ENCODE assay signal across 1 cellular context in the genomic region with DNA sequence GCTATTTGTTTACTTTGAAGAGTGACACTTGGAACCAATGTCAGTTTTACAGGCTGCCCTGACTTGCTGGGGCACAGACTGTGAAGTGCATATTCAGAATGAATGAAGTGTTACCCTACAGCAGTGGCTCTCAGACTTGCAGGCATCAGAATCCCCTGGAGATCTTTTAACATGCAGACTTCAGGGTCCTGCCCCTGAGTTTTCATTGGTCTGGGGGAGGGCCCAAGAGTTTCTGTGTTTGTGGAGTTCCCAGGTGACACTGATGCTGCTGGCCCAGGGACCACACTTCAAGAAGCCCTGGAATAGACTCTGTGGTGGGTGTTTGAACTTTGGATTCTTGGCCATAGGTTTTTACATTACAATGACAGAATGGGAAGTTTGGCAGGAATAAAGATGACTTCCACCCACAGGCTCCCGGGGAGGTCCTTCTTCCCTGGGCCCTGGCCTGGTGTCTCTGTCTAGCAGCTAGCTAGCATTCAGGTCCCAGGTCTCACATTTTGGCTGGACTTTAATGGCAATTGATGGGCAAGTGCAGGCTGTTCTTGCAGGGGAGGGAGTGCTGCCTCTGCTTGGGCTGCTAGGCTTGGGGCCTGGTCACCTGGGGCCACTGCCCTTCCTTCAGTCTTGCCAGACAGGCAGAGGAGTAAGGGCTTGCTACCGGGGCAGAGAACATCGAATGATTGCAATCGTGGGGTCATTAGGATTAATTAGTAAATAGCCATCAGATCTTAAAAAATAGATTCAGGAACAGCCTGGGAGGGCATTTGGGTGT.
TF ChIP-seq lines count a peak whose summit lies in the region.

No MANE protein-coding gene starts in this region.

TF ChIP-seq in GM23338, 12 proteins besides CTCF, POLR2A, EP300 and RAD21 (continued from another document):
- TF ChIP-seq, protein P1, sequence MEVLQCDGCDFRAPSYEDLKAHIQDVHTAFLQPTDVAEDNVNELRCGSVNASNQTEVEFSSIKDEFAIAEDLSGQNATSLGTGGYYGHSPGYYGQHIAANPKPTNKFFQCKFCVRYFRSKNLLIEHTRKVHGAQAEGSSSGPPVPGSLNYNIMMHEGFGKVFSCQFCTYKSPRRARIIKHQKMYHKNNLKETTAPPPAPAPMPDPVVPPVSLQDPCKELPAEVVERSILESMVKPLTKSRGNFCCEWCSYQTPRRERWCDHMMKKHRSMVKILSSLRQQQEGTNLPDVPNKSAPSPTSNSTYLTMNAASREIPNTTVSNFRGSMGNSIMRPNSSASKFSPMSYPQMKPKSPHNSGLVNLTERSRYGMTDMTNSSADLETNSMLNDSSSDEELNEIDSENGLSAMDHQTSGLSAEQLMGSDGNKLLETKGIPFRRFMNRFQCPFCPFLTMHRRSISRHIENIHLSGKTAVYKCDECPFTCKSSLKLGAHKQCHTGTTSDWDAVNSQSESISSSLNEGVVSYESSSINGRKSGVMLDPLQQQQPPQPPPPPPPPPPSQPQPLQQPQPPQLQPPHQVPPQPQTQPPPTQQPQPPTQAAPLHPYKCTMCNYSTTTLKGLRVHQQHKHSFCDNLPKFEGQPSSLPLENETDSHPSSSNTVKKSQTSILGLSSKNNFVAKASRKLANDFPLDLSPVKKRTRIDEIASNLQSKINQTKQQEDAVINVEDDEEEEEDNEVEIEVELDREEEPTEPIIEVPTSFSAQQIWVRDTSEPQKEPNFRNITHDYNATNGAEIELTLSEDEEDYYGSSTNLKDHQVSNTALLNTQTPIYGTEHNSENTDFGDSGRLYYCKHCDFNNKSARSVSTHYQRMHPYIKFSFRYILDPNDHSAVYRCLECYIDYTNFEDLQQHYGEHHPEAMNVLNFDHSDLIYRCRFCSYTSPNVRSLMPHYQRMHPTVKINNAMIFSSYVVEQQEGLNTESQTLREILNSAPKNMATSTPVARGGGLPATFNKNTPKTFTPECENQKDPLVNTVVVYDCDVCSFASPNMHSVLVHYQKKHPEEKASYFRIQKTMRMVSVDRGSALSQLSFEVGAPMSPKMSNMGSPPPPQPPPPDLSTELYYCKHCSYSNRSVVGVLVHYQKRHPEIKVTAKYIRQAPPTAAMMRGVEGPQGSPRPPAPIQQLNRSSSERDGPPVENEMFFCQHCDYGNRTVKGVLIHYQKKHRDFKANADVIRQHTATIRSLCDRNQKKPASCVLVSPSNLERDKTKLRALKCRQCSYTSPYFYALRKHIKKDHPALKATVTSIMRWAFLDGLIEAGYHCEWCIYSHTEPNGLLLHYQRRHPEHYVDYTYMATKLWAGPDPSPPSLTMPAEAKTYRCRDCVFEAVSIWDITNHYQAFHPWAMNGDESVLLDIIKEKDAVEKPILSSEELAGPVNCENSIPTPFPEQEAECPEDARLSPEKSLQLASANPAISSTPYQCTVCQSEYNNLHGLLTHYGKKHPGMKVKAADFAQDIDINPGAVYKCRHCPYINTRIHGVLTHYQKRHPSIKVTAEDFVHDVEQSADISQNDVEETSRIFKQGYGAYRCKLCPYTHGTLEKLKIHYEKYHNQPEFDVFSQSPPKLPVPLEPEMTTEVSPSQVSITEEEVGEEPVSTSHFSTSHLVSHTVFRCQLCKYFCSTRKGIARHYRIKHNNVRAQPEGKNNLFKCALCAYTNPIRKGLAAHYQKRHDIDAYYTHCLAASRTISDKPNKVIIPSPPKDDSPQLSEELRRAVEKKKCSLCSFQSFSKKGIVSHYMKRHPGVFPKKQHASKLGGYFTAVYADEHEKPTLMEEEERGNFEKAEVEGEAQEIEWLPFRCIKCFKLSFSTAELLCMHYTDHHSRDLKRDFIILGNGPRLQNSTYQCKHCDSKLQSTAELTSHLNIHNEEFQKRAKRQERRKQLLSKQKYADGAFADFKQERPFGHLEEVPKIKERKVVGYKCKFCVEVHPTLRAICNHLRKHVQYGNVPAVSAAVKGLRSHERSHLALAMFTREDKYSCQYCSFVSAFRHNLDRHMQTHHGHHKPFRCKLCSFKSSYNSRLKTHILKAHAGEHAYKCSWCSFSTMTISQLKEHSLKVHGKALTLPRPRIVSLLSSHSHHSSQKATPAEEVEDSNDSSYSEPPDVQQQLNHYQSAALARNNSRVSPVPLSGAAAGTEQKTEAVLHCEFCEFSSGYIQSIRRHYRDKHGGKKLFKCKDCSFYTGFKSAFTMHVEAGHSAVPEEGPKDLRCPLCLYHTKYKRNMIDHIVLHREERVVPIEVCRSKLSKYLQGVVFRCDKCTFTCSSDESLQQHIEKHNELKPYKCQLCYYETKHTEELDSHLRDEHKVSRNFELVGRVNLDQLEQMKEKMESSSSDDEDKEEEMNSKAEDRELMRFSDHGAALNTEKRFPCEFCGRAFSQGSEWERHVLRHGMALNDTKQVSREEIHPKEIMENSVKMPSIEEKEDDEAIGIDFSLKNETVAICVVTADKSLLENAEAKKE (CRISPR knock-in tag; IDR thresholded peaks at IDR 0.05): no peak
- TF ChIP-seq ZNF331 (CRISPR knock-in tag; IDR thresholded peaks at IDR 0.05; ENCODE audit: low read depth): no peak
- no peak for TF ChIP-seq ZNF114 (CRISPR knock-in tag; IDR thresholded peaks at IDR 0.05)
- no peak for TF ChIP-seq STAT1 (IDR thresholded peaks at IDR 0.05; ENCODE audit: unreplicated experiment)
- TF ChIP-seq CREB1 (CRISPR knock-in tag; IDR thresholded peaks at IDR 0.05; ENCODE audit: low read depth): no peak
- TF ChIP-seq, protein P2, sequence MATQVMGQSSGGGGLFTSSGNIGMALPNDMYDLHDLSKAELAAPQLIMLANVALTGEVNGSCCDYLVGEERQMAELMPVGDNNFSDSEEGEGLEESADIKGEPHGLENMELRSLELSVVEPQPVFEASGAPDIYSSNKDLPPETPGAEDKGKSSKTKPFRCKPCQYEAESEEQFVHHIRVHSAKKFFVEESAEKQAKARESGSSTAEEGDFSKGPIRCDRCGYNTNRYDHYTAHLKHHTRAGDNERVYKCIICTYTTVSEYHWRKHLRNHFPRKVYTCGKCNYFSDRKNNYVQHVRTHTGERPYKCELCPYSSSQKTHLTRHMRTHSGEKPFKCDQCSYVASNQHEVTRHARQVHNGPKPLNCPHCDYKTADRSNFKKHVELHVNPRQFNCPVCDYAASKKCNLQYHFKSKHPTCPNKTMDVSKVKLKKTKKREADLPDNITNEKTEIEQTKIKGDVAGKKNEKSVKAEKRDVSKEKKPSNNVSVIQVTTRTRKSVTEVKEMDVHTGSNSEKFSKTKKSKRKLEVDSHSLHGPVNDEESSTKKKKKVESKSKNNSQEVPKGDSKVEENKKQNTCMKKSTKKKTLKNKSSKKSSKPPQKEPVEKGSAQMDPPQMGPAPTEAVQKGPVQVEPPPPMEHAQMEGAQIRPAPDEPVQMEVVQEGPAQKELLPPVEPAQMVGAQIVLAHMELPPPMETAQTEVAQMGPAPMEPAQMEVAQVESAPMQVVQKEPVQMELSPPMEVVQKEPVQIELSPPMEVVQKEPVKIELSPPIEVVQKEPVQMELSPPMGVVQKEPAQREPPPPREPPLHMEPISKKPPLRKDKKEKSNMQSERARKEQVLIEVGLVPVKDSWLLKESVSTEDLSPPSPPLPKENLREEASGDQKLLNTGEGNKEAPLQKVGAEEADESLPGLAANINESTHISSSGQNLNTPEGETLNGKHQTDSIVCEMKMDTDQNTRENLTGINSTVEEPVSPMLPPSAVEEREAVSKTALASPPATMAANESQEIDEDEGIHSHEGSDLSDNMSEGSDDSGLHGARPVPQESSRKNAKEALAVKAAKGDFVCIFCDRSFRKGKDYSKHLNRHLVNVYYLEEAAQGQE (IDR thresholded peaks at IDR 0.05; ENCODE audit: unreplicated experiment): no peak
- no peak for TF ChIP-seq JUNB (IDR thresholded peaks at IDR 0.05; ENCODE audit: unreplicated experiment)
- no peak for TF ChIP-seq POLR2AphosphoS5 (IDR thresholded peaks at IDR 0.05; ENCODE audit: low read depth)
- TF ChIP-seq, protein P3, sequence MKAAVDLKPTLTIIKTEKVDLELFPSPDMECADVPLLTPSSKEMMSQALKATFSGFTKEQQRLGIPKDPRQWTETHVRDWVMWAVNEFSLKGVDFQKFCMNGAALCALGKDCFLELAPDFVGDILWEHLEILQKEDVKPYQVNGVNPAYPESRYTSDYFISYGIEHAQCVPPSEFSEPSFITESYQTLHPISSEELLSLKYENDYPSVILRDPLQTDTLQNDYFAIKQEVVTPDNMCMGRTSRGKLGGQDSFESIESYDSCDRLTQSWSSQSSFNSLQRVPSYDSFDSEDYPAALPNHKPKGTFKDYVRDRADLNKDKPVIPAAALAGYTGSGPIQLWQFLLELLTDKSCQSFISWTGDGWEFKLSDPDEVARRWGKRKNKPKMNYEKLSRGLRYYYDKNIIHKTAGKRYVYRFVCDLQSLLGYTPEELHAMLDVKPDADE (IDR thresholded peaks at IDR 0.05): no peak
- no peak for TF ChIP-seq EZH2phosphoT487 (IDR thresholded peaks at IDR 0.05; ENCODE audit: unreplicated experiment)
TF ChIP-seq in GM23338: peak in this region for 0.
